In the genomic region with DNA sequence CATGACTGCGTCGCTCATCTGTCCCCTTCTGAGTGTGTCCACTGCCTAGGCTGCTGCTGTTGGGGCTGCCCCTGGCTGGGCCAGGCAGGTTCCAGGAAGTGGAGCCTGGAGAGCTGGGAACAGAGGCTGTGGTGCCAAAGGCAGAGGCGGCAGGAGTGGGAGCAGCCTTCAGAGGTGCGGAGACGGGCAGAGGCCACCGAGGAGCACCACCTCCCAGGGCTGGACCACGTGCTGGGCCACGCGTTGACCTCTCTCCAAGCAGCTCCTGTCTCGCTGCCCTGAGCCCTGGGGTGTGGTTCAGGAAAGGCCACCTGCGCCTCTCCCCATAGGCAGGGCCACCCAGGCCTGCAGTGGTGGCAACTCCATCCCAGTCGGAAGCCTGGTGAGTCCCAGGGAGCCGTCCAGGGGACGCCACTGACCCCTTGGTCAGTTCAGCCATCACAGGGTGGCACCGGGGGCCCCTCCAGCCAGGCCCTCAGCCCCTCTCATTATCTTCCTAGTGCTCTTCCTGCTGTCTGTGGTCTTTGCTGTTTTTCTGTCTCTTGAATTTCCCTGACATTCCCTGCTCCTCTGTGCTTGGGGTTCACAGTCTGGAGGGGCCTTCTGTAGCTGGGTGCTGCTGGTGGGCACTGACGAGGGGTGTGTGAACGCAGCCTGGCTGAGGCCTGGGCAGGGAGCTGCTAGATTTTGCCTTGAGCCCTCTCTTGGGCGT, we compare ENCODE assay signal across 17 cellular contexts.
DNase-seq lines count a peak whose midpoint lies in the region; ATAC-seq, FAIRE-seq and TF ChIP-seq lines count a peak whose summit lies in the region.
"Had no signal": no experiment of that assay in that cellular context is flagged by ENCODE, and none has a peak within 500 bp of the region (broad histone marks: within the 10 kb centered on the region; RNA-seq: fewer than 3 reads in every experiment).

No MANE protein-coding gene starts in this region.

- no TSS peak for BruUV-seq in HepG2 (replicated peaks; lab: Mats Ljungman, UMichigan)

- TF ChIP-seq EP300 in HepG2 (IDR thresholded peaks at IDR 0.05; ENCODE audit: low read depth in 2 of 2, low read length in 2 of 2): no peak
- TF ChIP-seq EP300 in HepG2 (CRISPR knock-in tag; IDR thresholded peaks at IDR 0.05; ENCODE audit: borderline replicate concordance): no peak

- intact Hi-C loops in HepG2 (cut with micrococcal nuclease; ENCODE audit: unreplicated experiment) (no loop called here), sciatic nerve (cut with DNase I) (no loop called here)

- 70% methylated on average over 10 of the region's 18 CpGs for WGBS in HepG2 (ENCODE audit: low lambda C conversion rate)

- no peak for TF ChIP-seq CTCF in HepG2 (CRISPR knock-in tag; IDR thresholded peaks at IDR 0.05)

- H3K9me3 ChIP-seq in HUES48 (ENCODE audit: control insufficient read depth, insufficient read depth, low read length) (no peaks in the 10 kb centered on the region), HepG2 (ENCODE audit: low read length) (no peaks in the 10 kb centered on the region)
- H3K9me3 ChIP-seq: ascending aorta had no signal

- no peaks in the 10 kb centered on the region for H3K27me3 ChIP-seq in HUES48 (ENCODE audit: control insufficient read depth, insufficient read depth, low read length)
- H3K27me3 ChIP-seq in HepG2 (ENCODE audit: control insufficient read depth in 1 of 2, insufficient read depth in 2 of 2, low read length in 2 of 2): peaks cover 2 to 3% of the 10 kb centered on the region in 2 experiments; a peak in 2 of 5 replicates
- H3K27me3 ChIP-seq: ascending aorta had no signal

- peak overlapping the region; percentile 54; the same call in 1 of the 2 replicates for H3K4me2 ChIP-seq in HepG2 (ENCODE audit: low read depth, low read length)

- no peaks in the 10 kb centered on the region for H3K79me2 ChIP-seq in HepG2 (ENCODE audit: insufficient read depth, low read length)

- TF ChIP-seq POLR2A in HepG2 (IDR thresholded peaks at IDR 0.05; ENCODE audit: insufficient read depth in 1 of 2, low read depth in 2 of 2, low read length in 2 of 2): no peak

- POLR2A ChIA-PET in HepG2 (lab: Yijun Ruan, JAX): no interaction called here

- H3K4me3 ChIP-seq in HUES48 (ENCODE audit: low read depth, low read length) (no peak overlapping the region), HepG2 (replicated peaks in 1 of 3; ENCODE audit: insufficient read depth in 1 of 3, low read depth in 2 of 3, low read length in 3 of 3) (no peak overlapping the region)
- H3K4me3 ChIP-seq: ascending aorta had no signal

- H3K9ac ChIP-seq in HUES48 (ENCODE audit: low read depth, low read length) (peak overlapping the region; percentile 10; the same call in 1 of the 2 replicates), HepG2 (ENCODE audit: insufficient read depth, low read depth, low read length) (no peak overlapping the region)

- H4K20me1 ChIP-seq in HepG2 (ENCODE audit: insufficient read depth, low read length): no peaks in the 10 kb centered on the region

- CTCF ChIA-PET in HepG2 (lab: Yijun Ruan, JAX; ENCODE audit: low intra/inter-chr PET ratio, low total read pairs): no interaction called here

- FAIRE-seq in HepG2 (lab: Jason Lieb, UNC): no peak

- peaks cover 18% of the 10 kb centered on the region for H3K4me1 ChIP-seq in HUES48 (ENCODE audit: control insufficient read depth, insufficient read depth, low read length)
- H3K4me1 ChIP-seq in HepG2 (ENCODE audit: insufficient read depth, low read length): peaks cover 21% of the 10 kb centered on the region

- H3K27ac ChIP-seq in HUES48 (ENCODE audit: low read depth, low read length) (no peak overlapping the region), HepG2 (ENCODE audit: extremely low read length, insufficient read depth, low read length) (no peak overlapping the region)

- H3K36me3 ChIP-seq in HUES48 (ENCODE audit: control insufficient read depth, insufficient read depth, low read length) (no peaks in the 10 kb centered on the region), HepG2 (replicated peaks in 1 of 2; ENCODE audit: control insufficient read depth in 1 of 2, insufficient read depth in 2 of 2, low read length in 2 of 2) (no peaks in the 10 kb centered on the region)
- H3K36me3 ChIP-seq: ascending aorta had no signal

- no peak for TF ChIP-seq RAD21 in HepG2 (CRISPR knock-in tag; IDR thresholded peaks at IDR 0.05)

- ATAC-seq in HepG2 (peak; percentile 15), sciatic nerve (no peak), GM21576 (IDR thresholded peaks at IDR 0.05; ENCODE audit: unreplicated experiment) (no peak)
- ATAC-seq: activated CD8-positive, alpha-beta T cell treated with anti-CD3 and anti-CD28 coated beads for 36 hours; stimulated activated naive CD8-positive, alpha-beta T cell treated with anti-CD3 and anti-CD28 coated beads, Interleukin-15, amount 100 ng/mL, for 72 hours had no signal

- no peak overlapping the region for H2AFZ ChIP-seq in HepG2 (ENCODE audit: low read length)

- in situ Hi-C loops in HepG2 (cut with HindIII; ENCODE audit: extremely low pct_ligation_motif_present, low pct_unique_long_range_greater_than_20kb): no loop called here

- DNase-seq in activated CD8-positive, alpha-beta memory T cell treated with anti-CD3 and anti-CD28 coated beads, Interleukin-2, amount 50 U/mL, for 48 hours: peak; percentile 34
- DNase-seq in HepG2 (ENCODE audit: low spot score) (no peak), sciatic nerve (ENCODE audit: low spot score) (peak; percentile 53), NCI-H446 treated with DMSO at 0.1 percent for 48 hours (lab: John Stamatoyannopoulos, UW) (no peak), NCI-H1436 (lab: John Stamatoyannopoulos, UW) (no peak)
- DNase-seq: activated CD8-positive, alpha-beta T cell treated with anti-CD3 and anti-CD28 coated beads for 36 hours; activated gamma-delta T cell treated with Interleukin-2 at 50 U/mL for 16 hours; C1 segment of cervical spinal cord; HCEC 1CT; hippocampal formation; NCI-H1105 treated with DMSO at 0.1 percent for 48 hours; SIG-M5; stimulated activated CD4-positive, alpha-beta T cell treated with anti-CD3 and anti-CD28 coated beads, Interleukin-12 subunit alpha, Interleukin-12 subunit beta, amount 100 ng/mL, for 4 hours; stimulated activated naive CD8-positive, alpha-beta T cell treated with anti-CD3 and anti-CD28 coated beads, Interleukin-15, amount 100 ng/mL, for 72 hours had no signal

TF ChIP-seq in HepG2, 621 proteins besides CTCF, POLR2A, EP300 and RAD21:
- TF ChIP-seq ZNF660 (CRISPR knock-in tag; IDR thresholded peaks at IDR 0.05; ENCODE audit: borderline replicate concordance, low read depth) (no peak), TEAD2 (CRISPR knock-in tag; IDR thresholded peaks at IDR 0.05) (no peak), HES4 (CRISPR knock-in tag; IDR thresholded peaks at IDR 0.05; ENCODE audit: borderline replicate concordance) (peak; percentile 5; the same call in 1 of the 2 replicates), ZNF709 (CRISPR knock-in tag; IDR thresholded peaks at IDR 0.05) (0 out of 2 replicates have a peak, but pooled peaks have one; percentile 37), KDM1A (CRISPR knock-in tag; IDR thresholded peaks at IDR 0.05) (no peak), ZNF292 (CRISPR knock-in tag; IDR thresholded peaks at IDR 0.05; ENCODE audit: borderline replicate concordance, low read depth) (no peak)
- TF ChIP-seq, protein P1, sequence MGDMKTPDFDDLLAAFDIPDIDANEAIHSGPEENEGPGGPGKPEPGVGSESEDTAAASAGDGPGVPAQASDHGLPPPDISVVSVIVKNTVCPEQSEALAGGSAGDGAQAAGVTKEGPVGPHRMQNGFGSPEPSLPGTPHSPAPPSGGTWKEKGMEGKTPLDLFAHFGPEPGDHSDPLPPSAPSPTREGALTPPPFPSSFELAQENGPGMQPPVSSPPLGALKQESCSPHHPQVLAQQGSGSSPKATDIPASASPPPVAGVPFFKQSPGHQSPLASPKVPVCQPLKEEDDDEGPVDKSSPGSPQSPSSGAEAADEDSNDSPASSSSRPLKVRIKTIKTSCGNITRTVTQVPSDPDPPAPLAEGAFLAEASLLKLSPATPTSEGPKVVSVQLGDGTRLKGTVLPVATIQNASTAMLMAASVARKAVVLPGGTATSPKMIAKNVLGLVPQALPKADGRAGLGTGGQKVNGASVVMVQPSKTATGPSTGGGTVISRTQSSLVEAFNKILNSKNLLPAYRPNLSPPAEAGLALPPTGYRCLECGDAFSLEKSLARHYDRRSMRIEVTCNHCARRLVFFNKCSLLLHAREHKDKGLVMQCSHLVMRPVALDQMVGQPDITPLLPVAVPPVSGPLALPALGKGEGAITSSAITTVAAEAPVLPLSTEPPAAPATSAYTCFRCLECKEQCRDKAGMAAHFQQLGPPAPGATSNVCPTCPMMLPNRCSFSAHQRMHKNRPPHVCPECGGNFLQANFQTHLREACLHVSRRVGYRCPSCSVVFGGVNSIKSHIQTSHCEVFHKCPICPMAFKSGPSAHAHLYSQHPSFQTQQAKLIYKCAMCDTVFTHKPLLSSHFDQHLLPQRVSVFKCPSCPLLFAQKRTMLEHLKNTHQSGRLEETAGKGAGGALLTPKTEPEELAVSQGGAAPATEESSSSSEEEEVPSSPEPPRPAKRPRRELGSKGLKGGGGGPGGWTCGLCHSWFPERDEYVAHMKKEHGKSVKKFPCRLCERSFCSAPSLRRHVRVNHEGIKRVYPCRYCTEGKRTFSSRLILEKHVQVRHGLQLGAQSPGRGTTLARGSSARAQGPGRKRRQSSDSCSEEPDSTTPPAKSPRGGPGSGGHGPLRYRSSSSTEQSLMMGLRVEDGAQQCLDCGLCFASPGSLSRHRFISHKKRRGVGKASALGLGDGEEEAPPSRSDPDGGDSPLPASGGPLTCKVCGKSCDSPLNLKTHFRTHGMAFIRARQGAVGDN (CRISPR knock-in tag; IDR thresholded peaks at IDR 0.05): peak; percentile 27; the same call in 1 of the 2 replicates
TF ChIP-seq in HepG2: peak in this region for 3.

Comparison
In these comparisons a context has a peak if more than half of its experiments do, and no peak if none do; other contexts are left out.
1. DNase-seq: peak in activated CD8-positive, alpha-beta memory T cell treated with anti-CD3 and anti-CD28 coated beads, Interleukin-2, amount 50 U/mL, for 48 hours (single experiment) and sciatic nerve (single experiment); none in HepG2 (single experiment), NCI-H446 treated with DMSO at 0.1 percent for 48 hours (single experiment) and NCI-H1436 (single experiment).